ENCODE assay signal across 8 cellular contexts in the genomic region with DNA sequence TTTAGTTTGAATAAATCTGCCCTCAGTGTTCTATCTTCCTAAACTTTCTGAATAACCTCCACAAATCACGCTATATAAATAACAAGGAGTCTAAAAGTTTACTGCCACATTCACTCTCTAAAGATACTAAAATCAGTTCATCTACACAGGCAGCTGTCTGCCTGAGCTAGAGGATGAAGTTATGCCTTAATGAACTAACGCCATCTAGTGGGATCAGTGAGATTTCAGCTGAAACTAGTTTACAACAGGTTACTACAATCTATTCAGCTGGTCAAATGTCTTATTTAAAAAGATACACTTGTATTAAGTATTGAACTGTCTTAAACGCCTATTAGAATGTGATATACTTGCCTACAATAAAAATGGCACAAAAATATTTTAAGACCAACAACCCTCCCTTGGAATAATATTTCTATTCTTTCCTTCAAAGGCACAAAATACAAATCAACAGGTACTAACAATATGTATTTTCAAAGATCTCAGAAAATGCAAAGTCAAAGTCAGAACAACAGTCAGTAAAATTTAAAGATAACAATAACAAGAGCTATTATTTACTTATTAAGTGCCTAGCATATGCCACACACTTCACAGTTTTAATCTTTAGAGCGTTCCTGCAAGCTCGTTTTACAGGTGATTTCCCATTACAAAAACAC.
A peak's percentile ranks its signal among the peaks of the same experiment; 100 is the strongest.
DNase-seq lines count a peak whose midpoint lies in the region; ATAC-seq and TF ChIP-seq lines count a peak whose summit lies in the region.

No MANE protein-coding gene starts in this region.

- H3K4me1 ChIP-seq in lower lobe of right lung (peaks cover 6% of the 10 kb centered on the region), uterus (peaks cover 0 to 13% of the 10 kb centered on the region in 2 donors)

- DNase-seq in AG09309 (ENCODE audit: low read depth) (peak; percentile 55), GM12864 (ENCODE audit: low read depth) (peak; percentile 54), M059J (ENCODE audit: low read depth) (peak; percentile 75), RKO (ENCODE audit: low spot score) (peak; percentile 84), dermis microvascular lymphatic vessel endothelial cell (ENCODE audit: low read depth in 2 of 2) (peak; percentile 70 to 78), lower lobe of right lung (no peak), uterus (peak in 1 of 2 donors; percentile 26), NCI-H128 (lab: John Stamatoyannopoulos, UW; ENCODE audit: unreplicated experiment) (no peak)

- no peaks in the 10 kb centered on the region for H3K9me3 ChIP-seq in lower lobe of right lung
- H3K9me3 ChIP-seq in uterus: no peaks in the 10 kb centered on the region

- H3K27ac ChIP-seq in lower lobe of right lung (no peak overlapping the region), uterus (no peak overlapping the region)

- H3K27me3 ChIP-seq in lower lobe of right lung (ENCODE audit: low read depth) (no peaks in the 10 kb centered on the region), uterus (no peaks in the 10 kb centered on the region)

- H3K4me3 ChIP-seq in AG09309 (ENCODE audit: control insufficient read depth, low read depth, low read length) (no peak overlapping the region), GM12864 (ENCODE audit: low read depth, low read length) (no peak overlapping the region), lower lobe of right lung (no peak overlapping the region), uterus (no peak overlapping the region)

- TF ChIP-seq CTCF in AG09309 (IDR thresholded peaks at IDR 0.05; ENCODE audit: control insufficient read depth, insufficient read depth, low read depth, low read length, missing control alignments) (peak; percentile 75), GM12864 (IDR thresholded peaks at IDR 0.05; ENCODE audit: low read depth, low read length, missing control alignments) (peak; percentile 69), lower lobe of right lung (IDR thresholded peaks at IDR 0.05) (peak; percentile 74), uterus (IDR thresholded peaks at IDR 0.05) (peak; percentile 78 to 83 (median 80))

- no peaks in the 10 kb centered on the region for H3K36me3 ChIP-seq in lower lobe of right lung
- H3K36me3 ChIP-seq in uterus: peaks cover 0 to 3% of the 10 kb centered on the region in 2 donors

- no peak for TF ChIP-seq POLR2A in uterus (IDR thresholded peaks at IDR 0.05)

- intact Hi-C loops in lower lobe of right lung (cut with DNase I): no loop called here
- intact Hi-C loops in uterus (cut with DNase I; ENCODE audit: low total_unique reads): no loop called here

- peak; percentile 70 to 77 for ATAC-seq in lower lobe of right lung

Comparison
In these comparisons a context has a peak if more than half of its experiments do, and no peak if none do; other contexts are left out.
1. DNase-seq: peak in AG09309 (single experiment), GM12864 (single experiment), M059J (single experiment), RKO (single experiment) and dermis microvascular lymphatic vessel endothelial cell (2 of 2); none in lower lobe of right lung (single experiment) and NCI-H128 (single experiment).
2. Peak in every context shown above with its lines, with median percentiles within 50 percentile points of each other: CTCF ChIP-seq.